Comparison of ENCODE assay signal across 21 cellular contexts in genomic region chr5:120073722-120074121, GRCh38.
DNase-seq lines count a peak whose midpoint lies in the region; ATAC-seq lines count a peak whose summit lies in the region.
"Had no signal": no experiment of that assay in that cellular context is flagged by ENCODE, and none has a peak within 500 bp of the region (broad histone marks: within the 10 kb centered on the region; RNA-seq: fewer than 3 reads in every experiment).

No MANE protein-coding gene starts in this region.

- H3K27me3 ChIP-seq in CD4-positive, alpha-beta memory T cell (ENCODE audit: insufficient read depth, low read length) = no peaks in the 10 kb centered on the region
- H3K27me3 ChIP-seq: BLaER1 had no signal

- H3K36me3 ChIP-seq in CD4-positive, alpha-beta memory T cell (ENCODE audit: insufficient read depth, low read length) = no peaks in the 10 kb centered on the region
- H3K36me3 ChIP-seq: BLaER1 had no signal

- no peak overlapping the region for H3K27ac ChIP-seq in CD4-positive, alpha-beta memory T cell (ENCODE audit: low read depth, low read length)
- H3K27ac ChIP-seq: BLaER1 had no signal

- H3K4me3 Mint-ChIP-seq in CD4-positive, alpha-beta memory T cell = no peak overlapping the region
- H3K4me3 Mint-ChIP-seq: CD4-positive, CD25-positive, alpha-beta regulatory T cell; GM23338; H9; T-helper 1 cell treated with Interleukin-12 subunit alpha and Interleukin-12 subunit beta and Interleukin-4 antibody, amounts not matched to agents 30 μg/mL and 1 μg/mL, for 36 hours had no signal

- intact Hi-C loops in CD4-positive, alpha-beta memory T cell (cut with micrococcal nuclease) = no loop called here

- H3K4me1 Mint-ChIP-seq in CD4-positive, alpha-beta memory T cell = no peaks in the 10 kb centered on the region
- H3K4me1 Mint-ChIP-seq: CD4-positive, CD25-positive, alpha-beta regulatory T cell had no signal

- H3K9me3 Mint-ChIP-seq in CD4-positive, alpha-beta memory T cell = peaks cover 0 to 4% (median 0%) of the 10 kb centered on the region in 8 donors
- H3K9me3 Mint-ChIP-seq: GM23338; H9; T-helper 1 cell treated with Interleukin-12 subunit alpha and Interleukin-12 subunit beta and Interleukin-4 antibody, amounts not matched to agents 30 μg/mL and 1 μg/mL, for 36 hours had no signal

- POLR2A ChIA-PET in CD4-positive, alpha-beta memory T cell (lab: Charles Lee; ENCODE audit: partially characterized antibody) = no interaction called here

- no peaks in the 10 kb centered on the region for H3K4me1 ChIP-seq in CD4-positive, alpha-beta memory T cell (ENCODE audit: insufficient read depth, low read length)
- H3K4me1 ChIP-seq: BLaER1 had no signal

- CTCF ChIA-PET in CD4-positive, alpha-beta memory T cell (lab: Charles Lee; ENCODE audit: partially characterized antibody) = no interaction called here

- H3K27ac Mint-ChIP-seq in CD4-positive, alpha-beta memory T cell = no peak overlapping the region
- H3K27ac Mint-ChIP-seq: CD4-positive, CD25-positive, alpha-beta regulatory T cell; GM23338; H9; T-helper 1 cell treated with Interleukin-12 subunit alpha and Interleukin-12 subunit beta and Interleukin-4 antibody, amounts not matched to agents 30 μg/mL and 1 μg/mL, for 36 hours had no signal

- no peaks in the 10 kb centered on the region for H3K36me3 Mint-ChIP-seq in CD4-positive, alpha-beta memory T cell
- H3K36me3 Mint-ChIP-seq: CD4-positive, CD25-positive, alpha-beta regulatory T cell had no signal

- H3K27me3 Mint-ChIP-seq in CD4-positive, alpha-beta memory T cell = no peaks in the 10 kb centered on the region
- H3K27me3 Mint-ChIP-seq: CD4-positive, CD25-positive, alpha-beta regulatory T cell had no signal

- ATAC-seq in HG03469 (IDR thresholded peaks at IDR 0.05; ENCODE audit: unreplicated experiment) = no peak
- ATAC-seq: GM23338, HepG2 had no signal

- no peak overlapping the region for H3K4me3 ChIP-seq in CD4-positive, alpha-beta memory T cell (ENCODE audit: low read length in 2 of 2)
- H3K4me3 ChIP-seq: BLaER1, GM23338 had no signal

- no peaks in the 10 kb centered on the region for H3K9me3 ChIP-seq in CD4-positive, alpha-beta memory T cell (ENCODE audit: control insufficient read depth in 1 of 2, low read length in 2 of 2)
- H3K9me3 ChIP-seq: BLaER1 had no signal

- peak; percentile 32 for DNase-seq in NCI-H510A treated with DMSO at 0.1 percent for 48 hours (lab: John Stamatoyannopoulos, UW)
- no peak for DNase-seq in NCI-H510A (lab: John Stamatoyannopoulos, UW)
- peak; percentile 16 for DNase-seq in NCI-H774 (lab: John Stamatoyannopoulos, UW)
- peak; percentile 90 for DNase-seq in SK-N-DZ (ENCODE audit: low spot score)
- DNase-seq in occipital lobe (lab: John Stamatoyannopoulos, UW) = no peak
- no peak for DNase-seq in CD4-positive, alpha-beta memory T cell
- DNase-seq: CD4-positive, CD25-positive, alpha-beta regulatory T cell; DMS79 treated with DMSO at 0.1 percent for 48 hours; H9; Karpas-422; NCI-H1092 treated with DMSO at 0.1 percent for 48 hours; NCI-H146; NCI-H2029; NCI-H2227 treated with DMSO at 0.1 percent for 48 hours; SW 1271; T-helper 9 cell had no signal

Comparison
In these comparisons a context has a peak if more than half of its experiments do, and no peak if none do; other contexts are left out.
1. DNase-seq: peak in NCI-H510A treated with DMSO at 0.1 percent for 48 hours (single experiment), NCI-H774 (single experiment) and SK-N-DZ (single experiment); none in NCI-H510A (single experiment), occipital lobe (single experiment) and CD4-positive, alpha-beta memory T cell (0 of 5).